21 cellular contexts compared by ENCODE assay signal in the genomic region with DNA sequence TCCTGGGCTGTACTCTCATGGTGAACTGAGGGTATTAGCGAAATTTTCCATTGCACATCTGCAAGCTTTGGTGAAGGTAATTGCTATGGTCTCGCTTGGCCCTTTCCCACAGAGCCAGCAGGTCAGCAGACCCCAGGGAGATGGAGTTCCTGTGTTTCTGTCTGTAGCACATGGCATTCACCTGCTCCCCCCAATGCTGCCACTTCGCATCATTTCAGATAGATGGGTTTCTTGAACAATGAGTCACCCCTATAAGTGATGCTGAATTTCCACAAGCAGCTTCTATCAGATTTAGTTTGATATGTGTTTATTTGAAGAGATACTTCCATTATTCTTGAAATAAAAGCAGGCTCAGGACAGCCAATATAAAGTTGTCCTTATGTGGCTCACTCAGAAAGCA.
"Had no signal": no experiment of that assay in that cellular context is flagged by ENCODE, and none has a peak within 500 bp of the region (broad histone marks: within the 10 kb centered on the region; RNA-seq: fewer than 3 reads in every experiment).

No MANE protein-coding gene starts in this region.

- H3K27me3 Mint-ChIP-seq: central memory CD8-positive, alpha-beta T cell; naive thymus-derived CD4-positive, alpha-beta T cell; stimulated activated memory B cell treated with anti-CD40 and anti-IgM and Interleukin-4, amounts not matched to agents 10 μg/mL and 1 μg/mL and 100 μg/mL, for 72 hours; type B pancreatic cell had no signal

- H3K4me1 Mint-ChIP-seq: central memory CD8-positive, alpha-beta T cell; stimulated activated memory B cell treated with anti-CD40 and anti-IgM and Interleukin-4, amounts not matched to agents 10 μg/mL and 1 μg/mL and 100 μg/mL, for 72 hours had no signal

- H3K27ac Mint-ChIP-seq: naive thymus-derived CD4-positive, alpha-beta T cell; stimulated activated memory B cell treated with anti-CD40 and anti-IgM and Interleukin-4, amounts not matched to agents 10 μg/mL and 1 μg/mL and 100 μg/mL, for 72 hours; type B pancreatic cell had no signal

- ATAC-seq: esophagus mucosa; left lobe of liver; naive thymus-derived CD4-positive, alpha-beta T cell; sciatic nerve; stimulated activated memory B cell treated with anti-CD40 and anti-IgM and Interleukin-4, amounts not matched to agents 10 μg/mL and 1 μg/mL and 100 μg/mL, for 72 hours had no signal

- DNase-seq: activated CD8-positive, alpha-beta memory T cell treated with anti-CD3 and anti-CD28 coated beads, Interleukin-2, amount 50 U/mL, for 48 hours; amniotic stem cell; effector memory CD4-positive, alpha-beta T cell; foreskin melanocyte; kidney; naive thymus-derived CD4-positive, alpha-beta T cell; occipital lobe; posterior cingulate gyrus; small intestine; T-helper 9 cell had no signal

- H3K36me3 ChIP-seq: thoracic aorta, vagina had no signal

- H3K4me3 Mint-ChIP-seq: central memory CD8-positive, alpha-beta T cell; naive thymus-derived CD4-positive, alpha-beta T cell; neural crest cell; stimulated activated memory B cell treated with anti-CD40 and anti-IgM and Interleukin-4, amounts not matched to agents 10 μg/mL and 1 μg/mL and 100 μg/mL, for 72 hours; type B pancreatic cell had no signal

- H3K9me3 ChIP-seq: breast epithelium, thoracic aorta, vagina had no signal

- H3K9me3 Mint-ChIP-seq: central memory CD8-positive, alpha-beta T cell; neural crest cell; stimulated activated memory B cell treated with anti-CD40 and anti-IgM and Interleukin-4, amounts not matched to agents 10 μg/mL and 1 μg/mL and 100 μg/mL, for 72 hours; type B pancreatic cell had no signal

- H3K4me1 ChIP-seq: breast epithelium, vagina had no signal

- H3K4me3 ChIP-seq: breast epithelium, lung, thoracic aorta, vagina had no signal

- H3K27me3 ChIP-seq: breast epithelium, vagina had no signal

- H3K27ac ChIP-seq: breast epithelium, thoracic aorta, vagina had no signal
